8 cellular contexts compared by ENCODE assay signal in the genomic region with DNA sequence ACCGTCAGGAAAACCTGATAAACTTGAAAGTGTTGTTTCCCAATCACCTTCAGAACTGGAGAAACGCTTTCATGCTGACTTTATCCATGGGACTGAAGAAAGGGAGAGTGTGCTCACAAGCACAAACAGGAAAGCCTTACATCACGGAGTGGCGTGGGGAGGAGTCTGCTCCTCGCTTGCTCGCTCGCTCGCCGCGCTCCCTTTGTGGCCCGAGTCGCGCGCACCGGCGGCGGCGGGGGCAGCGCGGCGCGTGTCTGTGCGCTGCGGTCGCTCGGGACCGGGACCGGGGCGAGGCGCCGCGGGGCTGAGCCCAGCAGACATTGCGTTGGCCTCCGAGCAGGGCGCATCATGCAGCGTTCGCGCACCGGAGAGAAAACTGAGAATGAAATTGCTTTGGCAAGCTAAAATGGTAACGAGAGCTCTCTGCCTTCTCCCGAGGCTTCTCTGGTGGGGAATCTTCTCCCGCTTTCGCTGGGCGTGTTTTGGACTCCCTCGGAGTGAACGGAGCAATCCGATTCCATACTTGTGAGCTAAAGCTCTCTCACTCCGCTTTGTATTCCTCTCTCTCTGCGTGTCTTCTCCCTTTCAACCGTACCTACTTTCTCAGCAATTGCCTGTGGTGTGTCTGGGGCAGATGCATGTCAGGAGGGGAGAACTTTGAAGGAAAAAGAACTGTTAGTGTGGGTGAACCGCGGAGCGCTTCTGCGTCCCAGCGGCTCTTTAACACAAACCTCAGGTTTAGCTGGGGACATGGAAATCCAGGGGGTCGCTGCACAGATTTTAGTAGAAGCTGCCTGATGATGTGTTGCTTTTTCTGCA. TPM values are rescaled to one million over a fixed set of nuclear protein-coding genes. Genes with fewer than 3 reads are reported as not detected.
DNase-seq lines count a peak whose midpoint lies in the region; ATAC-seq, FAIRE-seq and TF ChIP-seq lines count a peak whose summit lies in the region.

A gene (plus strand): TSS at position 205 of the 819 bp plus-strand sequence. CDS start 178 bp downstream, at position 383.

- no peak for FAIRE-seq in RCC 7860 (lab: Jason Lieb, UNC)

- TF ChIP-seq CTCF in AG10803 (conservative IDR thresholded peaks at IDR 0.05; ENCODE audit: low read length) (no peak), adrenal gland (IDR thresholded peaks at IDR 0.05) (no peak), omental fat pad (IDR thresholded peaks at IDR 0.05) (no peak)

- H3K27ac ChIP-seq in adrenal gland = peak within 1 kb of the TSS; percentile 79 to 96 (median 85)

- H3K27me3 ChIP-seq in adrenal gland = no peaks in the 10 kb centered on the region

- WGBS in adrenal gland, 4 donors = 0 to 1% (median 0%) methylated on average over 42 to 56 of the region's 56 CpGs

- no peaks in the 10 kb centered on the region for H3K36me3 ChIP-seq in adrenal gland (replicated peaks in 1 of 2)

- peaks cover 0 to 6% (median 0%) of the 10 kb centered on the region in 3 donors for H3K9me3 ChIP-seq in adrenal gland (replicated peaks in 1 of 3)

- peaks cover 15 to 37% of the 10 kb centered on the region in 2 donors for H3K4me1 ChIP-seq in adrenal gland (replicated peaks in 1 of 2)

- H3K4me3 ChIP-seq in AG10803 (ENCODE audit: low read length) (peak within 1 kb of the TSS; percentile 76), adrenal gland (peak within 1 kb of the TSS; percentile 33 to 93 (median 44))

- peak; percentile 50 for ATAC-seq in HG03095 (IDR thresholded peaks at IDR 0.05; ENCODE audit: unreplicated experiment)
- ATAC-seq in omental fat pad (ENCODE audit: low FRiP score) = peak; percentile 91

- TF ChIP-seq POLR2A in GM18526 (IDR thresholded peaks at IDR 0.05; ENCODE audit: extremely low read depth, insufficient read length) (peak; percentile 16), adrenal gland (IDR thresholded peaks at IDR 0.05) (peak; percentile 80 to 96)

- intact Hi-C loops in adrenal gland (cut with DNase I) (no loop called here), cardiac septum (cut with DNase I) (loop anchor here (5.0 kb wide), 1 partner anchor 67 kb away; no protein-coding TSS in a partner anchor)

- peak; percentile 74 for DNase-seq in AG10803 (ENCODE audit: low read depth)
- DNase-seq in NOMO-1 treated with dmso at 0.1 percent for 144 hours (lab: John Stamatoyannopoulos, UW; ENCODE audit: unreplicated experiment) = peak; percentile 28
- DNase-seq in adrenal gland = peak; percentile 77 to 90 (median 84)
- DNase-seq in cardiac septum (ENCODE audit: low spot score) = peak; percentile 81
- DNase-seq in omental fat pad (ENCODE audit: low spot score) = no peak
- no peak for DNase-seq in RCC 7860 (ENCODE audit: low spot score)

RNA-seq across cellular contexts. Expression of the gene that starts here (rescaled TPM):
- total RNA-seq in adrenal gland (10 to 100 TPM; 30.5 to 76.9 (median 55.2) TPM), cardiac septum (19.6 TPM), omental fat pad (10 to 100 TPM; 66.8 to 88.3 (median 74.6) TPM)
- 10 to 100 TPM; 15.5 to 28.1 (median 18.6) TPM for polyA plus RNA-seq in adrenal gland

Comparison
In these comparisons a context has a peak if more than half of its experiments do, and no peak if none do; other contexts are left out.
1. DNase-seq: peak in AG10803 (single experiment), NOMO-1 treated with dmso at 0.1 percent for 144 hours (single experiment), adrenal gland (7 of 7) and cardiac septum (single experiment); none in omental fat pad (single experiment) and RCC 7860 (single experiment).